In genomic region chr20:37755665-37756064, GRCh38 we compare ENCODE assay signal across 14 cellular contexts.
DNase-seq lines count a peak whose midpoint lies in the region; ATAC-seq and TF ChIP-seq lines count a peak whose summit lies in the region.
"Had no signal": no experiment of that assay in that cellular context is flagged by ENCODE, and none has a peak within 500 bp of the region (broad histone marks: within the 10 kb centered on the region; RNA-seq: fewer than 3 reads in every experiment).

No MANE protein-coding gene starts in this region.

- in situ Hi-C loops in brain microvascular endothelial cell (cut with HindIII; ENCODE audit: low pct_ligation_motif_present, low sequenced_read_pairs): no loop called here

- peak; percentile 49 for DNase-seq in AG08395 (ENCODE audit: low spot score)
- peak; percentile 17 for DNase-seq in HT-29 (ENCODE audit: low spot score)
- no peak for DNase-seq in brain microvascular endothelial cell
- no peak for DNase-seq in left lobe of liver (ENCODE audit: low spot score)
- no peak for DNase-seq in COLO829 (ENCODE audit: low spot score)
- no peak for DNase-seq in NCI-H446 treated with DMSO at 0.1 percent for 48 hours (lab: John Stamatoyannopoulos, UW)
- DNase-seq: activated T-cell treated with anti-CD3 and anti-CD28 coated beads, Interleukin-2, amount 50 U/mL, for 72 hours; NCI-H187 treated with DMSO at 0.1 percent for 48 hours; stimulated activated CD4-positive, alpha-beta T cell treated with anti-CD3 and anti-CD28 coated beads, Interleukin-12 subunit alpha, Interleukin-12 subunit beta, amount 100 ng/mL, for 4 hours had no signal

- TF ChIP-seq CTCF in brain microvascular endothelial cell (IDR thresholded peaks at IDR 0.05; ENCODE audit: low read depth, low read length, missing control alignments): peak; percentile 45

- no peak overlapping the region for H3K27ac ChIP-seq in brain microvascular endothelial cell
- H3K27ac ChIP-seq: HL-60 had no signal

- H3K4me3 ChIP-seq in brain microvascular endothelial cell (ENCODE audit: low read depth, low read length): no peak overlapping the region

- H3K36me3 ChIP-seq in brain microvascular endothelial cell (replicated peaks): no peaks in the 10 kb centered on the region

- ATAC-seq in left lobe of liver (peak; percentile 78), HG02981 (IDR thresholded peaks at IDR 0.05; ENCODE audit: unreplicated experiment) (no peak), GM19452 (IDR thresholded peaks at IDR 0.05; ENCODE audit: unreplicated experiment) (no peak)
- ATAC-seq: activated T-cell treated with anti-CD3 and anti-CD28 coated beads, Interleukin-2, amount 50 U/mL, for 72 hours; Panc1; stimulated activated effector memory CD8-positive, alpha-beta T cell treated with anti-CD3 and anti-CD28 coated beads, Interleukin-12 subunit alpha, Interleukin-12 subunit beta, amount 100 ng/mL, for 72 hours had no signal

- no peaks in the 10 kb centered on the region for H3K27me3 ChIP-seq in brain microvascular endothelial cell (replicated peaks)

Comparison
In these comparisons a context has a peak if more than half of its experiments do, and no peak if none do; other contexts are left out.
1. DNase-seq: peak in AG08395 (single experiment) and HT-29 (single experiment); none in brain microvascular endothelial cell (single experiment), left lobe of liver (single experiment), COLO829 (single experiment) and NCI-H446 treated with DMSO at 0.1 percent for 48 hours (single experiment).